17 cellular contexts compared by ENCODE assay signal in the genomic region with DNA sequence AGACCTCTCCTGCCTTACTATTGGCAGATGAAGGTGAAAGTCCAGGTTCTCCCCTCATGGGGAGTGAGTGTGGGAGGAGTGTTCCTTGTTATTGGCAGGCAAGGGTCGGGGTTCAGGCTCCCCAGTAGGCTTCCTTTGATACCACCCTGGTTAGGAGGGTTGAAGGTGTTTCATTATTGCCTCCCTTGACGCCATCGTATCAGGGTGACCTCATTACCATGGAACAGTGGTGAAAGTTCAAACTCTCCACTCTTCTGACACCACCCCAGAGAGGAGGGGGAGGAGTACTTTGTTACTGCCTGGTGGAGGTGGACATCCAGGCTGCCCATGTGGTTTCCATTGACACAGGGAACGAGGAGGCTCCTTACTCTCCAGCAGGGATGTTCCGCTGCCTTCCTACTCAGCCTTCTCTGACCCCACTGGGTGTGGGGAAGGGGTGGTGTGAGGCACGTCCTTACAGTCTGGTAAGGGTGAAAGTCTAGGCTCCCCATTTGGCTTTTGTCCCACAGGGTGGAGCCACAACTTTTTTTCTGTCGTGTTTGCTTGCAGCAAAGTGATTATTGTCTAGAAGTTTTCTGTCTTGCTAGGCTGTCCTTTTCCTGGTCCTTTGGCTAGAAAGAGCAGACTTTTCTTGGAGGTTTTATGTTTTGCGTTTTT.
"Had no signal": no experiment of that assay in that cellular context is flagged by ENCODE, and none has a peak within 500 bp of the region (broad histone marks: within the 10 kb centered on the region; RNA-seq: fewer than 3 reads in every experiment).

No MANE protein-coding gene starts in this region.

- H3K27me3 Mint-ChIP-seq: activated naive CD4-positive, alpha-beta T cell treated with anti-CD3 and anti-CD28 coated beads, Interleukin-2, amount 10 ng/mL, durations not matched to agents 7 days and 5 days had no signal

- DNase-seq: activated CD4-positive, alpha-beta T cell treated with anti-CD3 and anti-CD28 coated beads, Interleukin-2, amount 50 U/mL, for 4 hours; activated CD4-positive, CD25-positive, alpha-beta regulatory T cell treated with anti-CD3 and anti-CD28 coated beads, Interleukin-2, amount 50 U/mL, for 72 hours; activated naive CD4-positive, alpha-beta T cell treated with anti-CD3 and anti-CD28 coated beads, Interleukin-2, amount 10 ng/mL, durations not matched to agents 7 days and 5 days; activated T-cell treated with anti-CD3 and anti-CD28 coated beads, Interleukin-2, amount 50 U/mL, for 1 hour; mesendoderm; ovary; sigmoid colon; stimulated activated CD4-positive, alpha-beta T cell treated with anti-CD3 and anti-CD28 coated beads, Interleukin-1b, Interleukin-23, amount 100 ng/mL, for 48 hours; stomach; T-cell; T-helper 9 cell had no signal

- ATAC-seq: T-cell had no signal

- H3K9me3 Mint-ChIP-seq: activated naive CD4-positive, alpha-beta T cell treated with anti-CD3 and anti-CD28 coated beads, Interleukin-2, amount 10 ng/mL, durations not matched to agents 7 days and 5 days; activated T-helper 2 cell treated with anti-CD3 and anti-CD28 coated beads, Interferon-gamma antibody, Interleukin-2, Interleukin-4, amounts not matched to agents 10 μg/mL and 5 μg/mL and 100 μg/mL, durations not matched to agents 14 hours and 24 hours and 36 hours; neural crest cell; T-cell had no signal

- H3K36me3 Mint-ChIP-seq: activated naive CD4-positive, alpha-beta T cell treated with anti-CD3 and anti-CD28 coated beads, Interleukin-2, amount 10 ng/mL, durations not matched to agents 7 days and 5 days; T-cell had no signal

- H3K36me3 ChIP-seq: ascending aorta, breast epithelium, esophagus muscularis mucosa, ovary, sigmoid colon, stomach, thoracic aorta had no signal

- H3K9me3 ChIP-seq: ascending aorta, breast epithelium, esophagus muscularis mucosa, ovary, sigmoid colon, stomach, thoracic aorta had no signal

- H3K27ac Mint-ChIP-seq: activated naive CD4-positive, alpha-beta T cell treated with anti-CD3 and anti-CD28 coated beads, Interleukin-2, amount 10 ng/mL, durations not matched to agents 7 days and 5 days; activated T-helper 2 cell treated with anti-CD3 and anti-CD28 coated beads, Interferon-gamma antibody, Interleukin-2, Interleukin-4, amounts not matched to agents 10 μg/mL and 5 μg/mL and 100 μg/mL, durations not matched to agents 14 hours and 24 hours and 36 hours; T-cell had no signal

- H3K4me1 ChIP-seq: ascending aorta, breast epithelium, stomach had no signal

- H3K4me3 ChIP-seq: ascending aorta, breast epithelium, esophagus muscularis mucosa, ovary, sigmoid colon, stomach, thoracic aorta had no signal

- H3K27me3 ChIP-seq: ascending aorta, ovary, sigmoid colon had no signal

- H3K27ac ChIP-seq: ascending aorta, breast epithelium, esophagus muscularis mucosa, ovary, sigmoid colon, thoracic aorta had no signal

- H3K4me3 Mint-ChIP-seq: activated naive CD4-positive, alpha-beta T cell treated with anti-CD3 and anti-CD28 coated beads, Interleukin-2, amount 10 ng/mL, durations not matched to agents 7 days and 5 days; neural crest cell; T-cell had no signal
